8 cellular contexts compared by ENCODE assay signal in the genomic region with DNA sequence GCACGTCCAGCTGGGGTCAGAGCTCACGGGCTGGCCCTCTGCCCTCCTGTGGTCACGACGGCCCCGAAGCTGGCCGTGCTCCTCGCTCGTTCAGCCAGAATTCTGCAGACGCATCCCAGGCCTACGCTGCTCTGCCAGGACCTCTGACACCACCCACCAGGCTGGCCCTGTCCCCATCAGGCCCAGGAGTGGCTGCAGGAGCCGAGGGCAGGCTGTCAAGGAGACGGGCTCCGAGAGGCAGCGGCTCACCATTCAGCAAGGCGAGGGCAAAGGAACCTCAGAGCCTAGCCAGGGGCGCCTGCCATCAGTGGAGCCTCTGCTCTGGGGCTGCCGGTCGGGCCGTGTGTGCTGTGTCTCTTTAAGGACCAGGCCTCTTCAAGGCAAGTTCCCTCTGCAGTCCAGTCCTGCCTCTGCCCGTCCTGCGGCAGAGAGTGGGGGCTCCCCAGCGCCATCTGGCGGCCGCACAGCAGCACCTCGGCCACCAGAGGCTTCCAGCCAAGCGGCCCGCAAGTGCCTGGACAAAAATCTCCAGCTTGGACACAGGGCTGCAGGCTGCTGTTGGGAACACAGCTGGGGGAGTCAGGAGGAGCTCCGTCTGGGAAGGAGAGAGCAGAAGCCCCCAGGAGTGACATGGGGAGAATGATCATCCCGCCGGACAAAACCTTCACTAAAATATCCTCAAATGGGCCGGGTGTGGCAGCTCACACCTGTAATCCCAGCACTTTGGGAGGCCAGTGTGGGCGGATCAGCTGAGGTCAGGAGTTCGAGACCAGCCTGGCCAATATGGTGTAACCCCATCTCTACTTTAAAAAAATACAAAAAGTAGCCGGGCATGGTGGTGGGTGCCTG. TPM values are rescaled to one million over a fixed set of nuclear protein-coding genes. Genes with fewer than 3 reads are reported as not detected.
DNase-seq lines count a peak whose midpoint lies in the region; ATAC-seq and TF ChIP-seq lines count a peak whose summit lies in the region.

No MANE protein-coding gene starts in this region.

- 35% methylated on average over 33 of the region's 34 CpGs; no CpG with 5 or more reads in 1 of the 2 donors for WGBS in transverse colon (ENCODE audit: low coverage in 1 of 2), 2 donors

- peak; percentile 69 for DNase-seq in DND-41
- DNase-seq in SW 1271 (lab: John Stamatoyannopoulos, UW): peak; percentile 61 to 82
- DNase-seq in adipocyte (ENCODE audit: low read depth): peak; percentile 92
- peak; percentile 86 to 93 for DNase-seq in cardiac muscle cell (ENCODE audit: low read depth in 1 of 2, low spot score in 1 of 2)
- DNase-seq in posterior cingulate gyrus: peak; percentile 70 to 98 (median 83)
- DNase-seq in transverse colon: peak; percentile 86

- peaks cover 5% of the 10 kb centered on the region; the same call in 1 of the 2 replicates for H4K20me1 ChIP-seq in DND-41 (ENCODE audit: insufficient read depth, low read length)
- no peaks in the 10 kb centered on the region for H4K20me1 ChIP-seq in KMS-11 (ENCODE audit: insufficient read depth)

- TF ChIP-seq CTCF in DND-41 (IDR thresholded peaks at IDR 0.05; ENCODE audit: borderline replicate concordance, extremely low read depth, low read length, poor library complexity, severe bottlenecking) (peak; percentile 96), KMS-11 (conservative IDR thresholded peaks at IDR 0.05; ENCODE audit: low read depth, low read length) (peak; percentile 78), cardiac muscle cell (IDR thresholded peaks at IDR 0.05; ENCODE audit: low read depth, low read length) (peak; percentile 99), transverse colon (IDR thresholded peaks at IDR 0.05) (peak; percentile 94 to 99 (median 97))

- TF ChIP-seq EP300 in transverse colon (IDR thresholded peaks at IDR 0.05; ENCODE audit: low read depth): no peak

- H3K27me3 ChIP-seq in DND-41 (ENCODE audit: insufficient read depth, low read length, poor library complexity) (peaks cover 5% of the 10 kb centered on the region), KMS-11 (ENCODE audit: insufficient read depth, low read depth) (peaks cover 43% of the 10 kb centered on the region), adipocyte (replicated peaks; ENCODE audit: control insufficient read depth, insufficient read depth, low read length) (no peaks in the 10 kb centered on the region), cardiac muscle cell (no peaks in the 10 kb centered on the region), transverse colon (no peaks in the 10 kb centered on the region)

- intact Hi-C loops in posterior cingulate gyrus (cut with DNase I) (loop anchor here (1.0 kb wide), 1 partner anchor 64 kb away; no protein-coding TSS in a partner anchor), transverse colon (cut with DNase I; ENCODE audit: low total_unique reads) (loop anchor here (2.0 kb wide), 1 partner anchor 62 kb away; no protein-coding TSS in a partner anchor)

- no peaks in the 10 kb centered on the region for H3K9me3 ChIP-seq in DND-41 (ENCODE audit: insufficient read depth, low read length, severe bottlenecking)
- no peaks in the 10 kb centered on the region for H3K9me3 ChIP-seq in adipocyte (ENCODE audit: control insufficient read depth, low read length)
- H3K9me3 ChIP-seq in cardiac muscle cell (ENCODE audit: low read depth): no peaks in the 10 kb centered on the region
- H3K9me3 ChIP-seq in transverse colon: no peaks in the 10 kb centered on the region

- in situ Hi-C loops in transverse colon (cut with MboI; ENCODE audit: low pct_ligation_motif_present in 1 of 4, low pct_unique_long_range_greater_than_20kb in 1 of 4, low sequenced_read_pairs in 3 of 4): loop anchor here in 1 of 4 donors (10.0 kb wide), 1 partner anchor 62 kb away; no protein-coding TSS in a partner anchor

- no peak overlapping the region for H3K9ac ChIP-seq in DND-41 (ENCODE audit: low read depth, low read length)
- H3K9ac ChIP-seq in KMS-11: no peak overlapping the region
- peak overlapping the region; percentile 74 for H3K9ac ChIP-seq in adipocyte (ENCODE audit: low read length)

- no peak overlapping the region for H3K27ac ChIP-seq in DND-41 (ENCODE audit: low read length)
- H3K27ac ChIP-seq in KMS-11: no peak overlapping the region
- H3K27ac ChIP-seq in cardiac muscle cell: no peak overlapping the region
- peak overlapping the region; percentile 35 to 69 (median 56) for H3K27ac ChIP-seq in transverse colon

- no peaks in the 10 kb centered on the region for H3K36me3 ChIP-seq in DND-41 (ENCODE audit: insufficient read depth, low read length)
- H3K36me3 ChIP-seq in KMS-11 (ENCODE audit: insufficient read depth): no peaks in the 10 kb centered on the region
- H3K36me3 ChIP-seq in adipocyte (ENCODE audit: control insufficient read depth, insufficient read depth, low read length, severe bottlenecking): no peaks in the 10 kb centered on the region
- H3K36me3 ChIP-seq in cardiac muscle cell: no peaks in the 10 kb centered on the region
- H3K36me3 ChIP-seq in transverse colon: no peaks in the 10 kb centered on the region

- H3K4me2 ChIP-seq in DND-41 (ENCODE audit: insufficient read depth, low read length) (no peak overlapping the region), KMS-11 (no peak overlapping the region)

- ATAC-seq in DND-41 (ENCODE audit: insufficient read depth, low read depth) (peak; percentile 96), GM18520 (IDR thresholded peaks at IDR 0.05; ENCODE audit: unreplicated experiment) (no peak)

- H3K4me3 ChIP-seq in DND-41 (ENCODE audit: low read depth in 1 of 2, low read length in 2 of 2) (no peak overlapping the region), KMS-11 (IDR thresholded peaks at IDR 0.05; ENCODE audit: insufficient read depth, low read depth, low read length) (no peak overlapping the region), adipocyte (ENCODE audit: low read length) (peak overlapping the region; percentile 52), cardiac muscle cell (no peak overlapping the region), transverse colon (peak overlapping the region in 1 of 4 donors; percentile 10)

- H3K4me1 ChIP-seq in DND-41 (ENCODE audit: insufficient read depth, low read length) (no peaks in the 10 kb centered on the region), KMS-11 (ENCODE audit: low read depth, poor library complexity, severe bottlenecking) (no peaks in the 10 kb centered on the region), adipocyte (ENCODE audit: control insufficient read depth, insufficient read depth, low read length) (peaks cover 29% of the 10 kb centered on the region), cardiac muscle cell (ENCODE audit: low read depth) (peaks cover 8% of the 10 kb centered on the region), transverse colon (peaks cover 0 to 41% (median 18%) of the 10 kb centered on the region in 4 donors)

- no peak for TF ChIP-seq POLR2A in transverse colon (IDR thresholded peaks at IDR 0.05)

- H3K79me2 ChIP-seq in DND-41 (ENCODE audit: insufficient read depth, low read length) (no peaks in the 10 kb centered on the region), KMS-11 (ENCODE audit: insufficient read depth, low read depth) (no peaks in the 10 kb centered on the region)

- H2AFZ ChIP-seq in DND-41 (ENCODE audit: low read depth, low read length) (no peak overlapping the region), KMS-11 (ENCODE audit: low read depth) (no peak overlapping the region)

RNA-seq across cellular contexts. Expression of a gene that starts 7.4 kb away (rescaled TPM):
- total RNA-seq in cardiac muscle cell (55.4 and 67.5 TPM in 2 replicates), transverse colon (1,000 to 10,000 TPM in 1 of 4 donors, 100 to 1,000 TPM in 3; 286 to 1,099 (median 522) TPM)
- 23.5 and 36.1 TPM in 2 replicates for polyA plus RNA-seq in cardiac muscle cell

Comparison
In these comparisons a context has a peak if more than half of its experiments do, and no peak if none do; other contexts are left out.
1. H3K27ac ChIP-seq: peak in transverse colon (4 of 4); none in DND-41 (single experiment), KMS-11 (single experiment) and cardiac muscle cell (single experiment).
2. Peak in every context shown above with its lines, with median percentiles within 50 percentile points of each other: DNase-seq and CTCF ChIP-seq.